ENCODE assay signal across 1 cellular context in the genomic region with DNA sequence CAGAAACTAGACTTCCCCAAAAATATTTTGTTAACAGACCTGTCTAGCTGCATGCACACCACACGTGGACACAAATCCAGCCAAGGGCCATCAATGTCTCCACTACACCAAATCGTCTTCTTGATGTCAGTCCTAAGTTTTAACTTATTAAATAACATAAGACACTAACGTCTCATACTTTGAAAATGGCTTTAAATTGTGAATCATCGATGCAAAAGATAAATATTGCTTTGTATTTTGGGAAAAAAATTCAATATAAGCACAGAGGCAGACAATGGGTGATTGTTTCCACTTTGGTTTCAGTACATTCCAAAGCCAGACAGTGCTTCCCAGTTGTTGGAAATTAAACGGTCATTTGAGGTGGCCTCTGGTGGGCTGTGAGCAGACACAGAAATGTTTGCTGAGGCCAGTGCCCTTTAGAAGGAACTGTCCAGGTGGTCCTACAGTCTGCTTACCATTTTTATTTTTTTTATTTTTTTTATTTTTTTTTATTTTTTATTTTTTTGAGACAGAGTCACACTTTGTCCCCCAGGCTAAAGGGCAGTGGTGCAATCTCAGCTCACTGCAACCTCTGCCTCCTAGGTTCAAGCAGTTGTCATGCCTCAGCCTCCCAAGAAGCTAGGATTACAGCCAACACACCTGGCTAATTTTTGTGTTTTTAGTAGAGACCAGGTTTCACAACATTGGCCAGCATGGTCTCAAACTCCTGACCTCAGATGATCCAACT.
TF ChIP-seq lines count a peak whose summit lies in the region.

No MANE protein-coding gene starts in this region.

TF ChIP-seq in SK-N-SH, 30 proteins besides CTCF, POLR2A, EP300 and RAD21 (continued from another document):
- TF ChIP-seq TCF12 (IDR thresholded peaks at IDR 0.05) (peak; percentile 77), TAF1 (IDR thresholded peaks at IDR 0.05; ENCODE audit: borderline replicate concordance, low read depth, low read length) (no peak), FOXM1 (IDR thresholded peaks at IDR 0.05; ENCODE audit: low read depth) (peak; percentile 49), YY1 (IDR thresholded peaks at IDR 0.05; ENCODE audit: low read depth) (no peak), ELF1 (IDR thresholded peaks at IDR 0.05) (no peak), FOSL2 (IDR thresholded peaks at IDR 0.05; ENCODE audit: borderline replicate concordance, low read depth) (peak; percentile 58)
